Comparison of ENCODE assay signal across 1 cellular context in the genomic region with DNA sequence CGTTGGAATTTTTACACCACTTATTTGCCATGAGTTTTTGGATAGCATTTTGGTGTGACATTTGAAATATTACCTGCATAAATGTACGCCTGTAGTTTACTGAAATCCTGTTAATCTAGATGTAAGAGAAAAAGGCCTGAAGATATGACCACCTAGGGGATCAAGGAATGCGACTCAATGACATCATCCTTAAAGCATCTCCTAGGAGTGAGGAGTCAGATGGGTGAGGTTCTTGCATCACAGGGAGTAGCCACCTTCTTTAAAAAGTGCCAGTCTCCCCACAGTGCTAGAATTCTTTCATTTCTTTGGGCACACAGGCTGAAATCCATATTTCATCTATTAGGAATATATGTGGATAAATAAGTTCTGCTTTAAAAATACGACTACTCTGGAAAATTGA.
TF ChIP-seq lines count a peak whose summit lies in the region.

No MANE protein-coding gene starts in this region.

TF ChIP-seq in SK-N-SH, 30 proteins besides CTCF, POLR2A, EP300 and RAD21 (continued from another document):
- TF ChIP-seq, protein P1, sequence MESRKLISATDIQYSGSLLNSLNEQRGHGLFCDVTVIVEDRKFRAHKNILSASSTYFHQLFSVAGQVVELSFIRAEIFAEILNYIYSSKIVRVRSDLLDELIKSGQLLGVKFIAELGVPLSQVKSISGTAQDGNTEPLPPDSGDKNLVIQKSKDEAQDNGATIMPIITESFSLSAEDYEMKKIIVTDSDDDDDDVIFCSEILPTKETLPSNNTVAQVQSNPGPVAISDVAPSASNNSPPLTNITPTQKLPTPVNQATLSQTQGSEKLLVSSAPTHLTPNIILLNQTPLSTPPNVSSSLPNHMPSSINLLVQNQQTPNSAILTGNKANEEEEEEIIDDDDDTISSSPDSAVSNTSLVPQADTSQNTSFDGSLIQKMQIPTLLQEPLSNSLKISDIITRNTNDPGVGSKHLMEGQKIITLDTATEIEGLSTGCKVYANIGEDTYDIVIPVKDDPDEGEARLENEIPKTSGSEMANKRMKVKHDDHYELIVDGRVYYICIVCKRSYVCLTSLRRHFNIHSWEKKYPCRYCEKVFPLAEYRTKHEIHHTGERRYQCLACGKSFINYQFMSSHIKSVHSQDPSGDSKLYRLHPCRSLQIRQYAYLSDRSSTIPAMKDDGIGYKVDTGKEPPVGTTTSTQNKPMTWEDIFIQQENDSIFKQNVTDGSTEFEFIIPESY (IDR thresholded peaks at IDR 0.05; ENCODE audit: borderline replicate concordance, low read depth): no peak
